In genomic region chr14:48615618-48616017, GRCh38 we compare ENCODE assay signal across 34 cellular contexts.
"Had no signal": no experiment of that assay in that cellular context is flagged by ENCODE, and none has a peak within 500 bp of the region (broad histone marks: within the 10 kb centered on the region; RNA-seq: fewer than 3 reads in every experiment).

No MANE protein-coding gene starts in this region.

- H3K27me3 ChIP-seq: MG63 had no signal

- H3K4me2 ChIP-seq: KMS-11 had no signal

- H3K4me3 ChIP-seq: MG63 had no signal

- H3K9me3 ChIP-seq: MG63 had no signal

- DNase-seq: Karpas-422, Kasumi-1, MG63, MM.1S, MV-4-11, NCI-H1048, NCI-H1092, NCI-H1092 treated with DMSO at 0.1 percent for 48 hours, NCI-H1105, NCI-H1105 treated with DMSO at 0.1 percent for 48 hours, NCI-H1417, NCI-H1417 treated with DMSO at 0.1 percent for 48 hours, NCI-H1436, NCI-H1436 treated with DMSO at 0.1 percent for 48 hours, NCI-H146, NCI-H1694, NCI-H1694 treated with DMSO at 0.1 percent for 48 hours, NCI-H187, NCI-H187 treated with DMSO at 0.1 percent for 48 hours, NCI-H1930, NCI-H2029, NCI-H2029 treated with DMSO at 0.1 percent for 48 hours, NCI-H2081, NCI-H2081 treated with DMSO at 0.1 percent for 48 hours, NCI-H2107, NCI-H2171, NCI-H2171 treated with DMSO at 0.1 percent for 48 hours, NCI-H2227 treated with DMSO at 0.1 percent for 48 hours, NCI-H345, NCI-H446, NCI-H446 treated with DMSO at 0.1 percent for 48 hours, NCI-H510A, NCI-H510A treated with DMSO at 0.1 percent for 48 hours had no signal

- H3K27ac ChIP-seq: KMS-11 had no signal

- H3K9ac ChIP-seq: KMS-11 had no signal

- H3K36me3 ChIP-seq: MG63 had no signal
